Comparison of ENCODE assay signal across 2 cellular contexts in the genomic region with DNA sequence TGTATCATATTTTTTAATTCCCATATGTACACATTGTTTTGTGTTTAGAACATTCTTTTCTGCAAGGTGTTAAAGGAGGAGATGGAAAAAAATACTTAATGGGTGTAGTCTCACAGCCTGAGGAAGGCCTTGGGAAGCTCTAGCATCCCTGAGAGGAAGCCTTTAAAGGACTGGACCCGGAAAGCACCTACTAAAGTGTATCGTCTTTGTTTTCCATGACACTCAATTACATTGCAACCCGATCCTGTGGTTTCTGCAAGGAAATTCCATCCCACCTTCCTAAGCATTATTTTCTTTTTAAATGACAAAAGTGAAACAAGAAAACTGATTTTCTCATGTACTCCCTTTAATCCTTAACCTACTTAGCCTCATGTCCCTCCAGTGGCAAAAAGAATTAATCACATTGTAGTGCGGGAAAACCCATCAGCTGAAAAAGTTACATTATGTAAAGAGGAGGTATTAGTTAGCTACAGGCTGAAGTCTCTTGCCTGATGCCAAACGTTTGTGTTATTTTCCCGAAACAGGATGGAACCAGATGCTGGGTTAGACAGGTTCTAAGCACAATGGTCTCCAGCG.
TF ChIP-seq lines count a peak whose summit lies in the region.

No MANE protein-coding gene starts in this region.

TF ChIP-seq in GM23338, 12 proteins besides CTCF, POLR2A, EP300 and RAD21 (continued from another document):
- TF ChIP-seq NANOG (IDR thresholded peaks at IDR 0.05; ENCODE audit: borderline replicate concordance) (no peak), STAT1 (IDR thresholded peaks at IDR 0.05; ENCODE audit: unreplicated experiment) (no peak), CREB1 (CRISPR knock-in tag; IDR thresholded peaks at IDR 0.05; ENCODE audit: low read depth) (no peak), ZNF331 (CRISPR knock-in tag; IDR thresholded peaks at IDR 0.05; ENCODE audit: low read depth) (no peak), JUNB (IDR thresholded peaks at IDR 0.05; ENCODE audit: unreplicated experiment) (no peak), ZNF114 (CRISPR knock-in tag; IDR thresholded peaks at IDR 0.05) (no peak), EZH2phosphoT487 (IDR thresholded peaks at IDR 0.05; ENCODE audit: unreplicated experiment) (no peak)

TF ChIP-seq in WTC11, 78 proteins besides CTCF, POLR2A, EP300 and RAD21 (continued from another document):
- TF ChIP-seq, protein P1, sequence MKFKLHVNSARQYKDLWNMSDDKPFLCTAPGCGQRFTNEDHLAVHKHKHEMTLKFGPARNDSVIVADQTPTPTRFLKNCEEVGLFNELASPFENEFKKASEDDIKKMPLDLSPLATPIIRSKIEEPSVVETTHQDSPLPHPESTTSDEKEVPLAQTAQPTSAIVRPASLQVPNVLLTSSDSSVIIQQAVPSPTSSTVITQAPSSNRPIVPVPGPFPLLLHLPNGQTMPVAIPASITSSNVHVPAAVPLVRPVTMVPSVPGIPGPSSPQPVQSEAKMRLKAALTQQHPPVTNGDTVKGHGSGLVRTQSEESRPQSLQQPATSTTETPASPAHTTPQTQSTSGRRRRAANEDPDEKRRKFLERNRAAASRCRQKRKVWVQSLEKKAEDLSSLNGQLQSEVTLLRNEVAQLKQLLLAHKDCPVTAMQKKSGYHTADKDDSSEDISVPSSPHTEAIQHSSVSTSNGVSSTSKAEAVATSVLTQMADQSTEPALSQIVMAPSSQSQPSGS (CRISPR knock-in tag; IDR thresholded peaks at IDR 0.05; ENCODE audit: borderline replicate concordance, low read depth) = no peak
- TF ChIP-seq IRF2 (CRISPR knock-in tag; IDR thresholded peaks at IDR 0.05; ENCODE audit: borderline replicate concordance, low read depth) (no peak), TP53 (CRISPR knock-in tag; IDR thresholded peaks at IDR 0.05) (no peak), NFYB (CRISPR knock-in tag; conservative IDR thresholded peaks at IDR 0.05; ENCODE audit: low read depth) (no peak)
- TF ChIP-seq, protein P2, sequence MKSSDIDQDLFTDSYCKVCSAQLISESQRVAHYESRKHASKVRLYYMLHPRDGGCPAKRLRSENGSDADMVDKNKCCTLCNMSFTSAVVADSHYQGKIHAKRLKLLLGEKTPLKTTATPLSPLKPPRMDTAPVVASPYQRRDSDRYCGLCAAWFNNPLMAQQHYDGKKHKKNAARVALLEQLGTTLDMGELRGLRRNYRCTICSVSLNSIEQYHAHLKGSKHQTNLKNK (CRISPR knock-in tag; IDR thresholded peaks at IDR 0.05) = no peak
- TF ChIP-seq, protein P3, sequence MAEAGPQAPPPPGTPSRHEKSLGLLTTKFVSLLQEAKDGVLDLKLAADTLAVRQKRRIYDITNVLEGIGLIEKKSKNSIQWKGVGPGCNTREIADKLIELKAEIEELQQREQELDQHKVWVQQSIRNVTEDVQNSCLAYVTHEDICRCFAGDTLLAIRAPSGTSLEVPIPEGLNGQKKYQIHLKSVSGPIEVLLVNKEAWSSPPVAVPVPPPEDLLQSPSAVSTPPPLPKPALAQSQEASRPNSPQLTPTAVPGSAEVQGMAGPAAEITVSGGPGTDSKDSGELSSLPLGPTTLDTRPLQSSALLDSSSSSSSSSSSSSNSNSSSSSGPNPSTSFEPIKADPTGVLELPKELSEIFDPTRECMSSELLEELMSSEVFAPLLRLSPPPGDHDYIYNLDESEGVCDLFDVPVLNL (CRISPR knock-in tag; IDR thresholded peaks at IDR 0.05; ENCODE audit: borderline replicate concordance, low read depth) = no peak
- TF ChIP-seq, protein P4, sequence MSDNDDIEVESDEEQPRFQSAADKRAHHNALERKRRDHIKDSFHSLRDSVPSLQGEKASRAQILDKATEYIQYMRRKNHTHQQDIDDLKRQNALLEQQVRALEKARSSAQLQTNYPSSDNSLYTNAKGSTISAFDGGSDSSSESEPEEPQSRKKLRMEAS (CRISPR knock-in tag; IDR thresholded peaks at IDR 0.05) = no peak
